ENCODE assay signal across 19 cellular contexts in genomic region chr22:44483878-44484277, GRCh38.
"Had no signal": no experiment of that assay in that cellular context is flagged by ENCODE, and none has a peak within 500 bp of the region (broad histone marks: within the 10 kb centered on the region; RNA-seq: fewer than 3 reads in every experiment).

No MANE protein-coding gene starts in this region.

- H3K36me3 Mint-ChIP-seq: activated naive CD4-positive, alpha-beta T cell treated with anti-CD3 and anti-CD28 coated beads, Interleukin-2, amount 50 U/mL, for 72 hours had no signal

- H3K36me3 ChIP-seq: adrenal gland, breast epithelium, gastrocnemius medialis, transverse colon, uterus had no signal

- H3K27ac ChIP-seq: adrenal gland, breast epithelium, coronary artery, gastrocnemius medialis, skin epidermis, suprapubic skin, transverse colon, uterus had no signal

- DNase-seq: activated CD4-positive, alpha-beta T cell treated with anti-CD3 and anti-CD28 coated beads, Interleukin-2, amount 50 U/mL, for 1 hour; activated gamma-delta T cell treated with Interleukin-2 at 50 U/mL for 16 hours; adrenal gland; gastrocnemius medialis; left ventricle myocardium superior; stimulated activated CD4-positive, alpha-beta T cell treated with anti-CD3 and anti-CD28 coated beads, Interleukin-15, amount 100 ng/mL, for 24 hours; stimulated activated CD4-positive, alpha-beta T cell treated with anti-CD3 and anti-CD28 coated beads, Interleukin-2, amount 100 ng/mL, for 48 hours; T1000; transverse colon; uterus had no signal

- H3K9me3 Mint-ChIP-seq: stimulated activated naive CD8-positive, alpha-beta T cell treated with anti-CD3 and anti-CD28 coated beads, Interleukin-15, Interleukin-2, amounts not matched to agents 100 ng/mL and 50 ng/mL, for 24 hours had no signal

- H3K9me3 ChIP-seq: adrenal gland, gastrocnemius medialis, suprapubic skin, transverse colon, uterus had no signal

- H3K27ac Mint-ChIP-seq: activated naive CD4-positive, alpha-beta T cell treated with anti-CD3 and anti-CD28 coated beads, Interleukin-2, amount 50 U/mL, for 72 hours; memory B cell; stimulated activated naive CD8-positive, alpha-beta T cell treated with anti-CD3 and anti-CD28 coated beads, Interleukin-15, Interleukin-2, amounts not matched to agents 100 ng/mL and 50 ng/mL, for 24 hours had no signal

- H3K4me3 ChIP-seq: adrenal gland, breast epithelium, coronary artery, gastrocnemius medialis, skin epidermis, suprapubic skin, transverse colon, uterus had no signal

- ATAC-seq: activated CD4-positive, CD25-positive, alpha-beta regulatory T cell treated with anti-CD3 and anti-CD28 coated beads, Interleukin-2, amount 50 U/mL, for 24 hours; activated naive CD4-positive, alpha-beta T cell treated with anti-CD3 and anti-CD28 coated beads, Interleukin-2, amount 50 U/mL, for 72 hours; gastrocnemius medialis; left ventricle myocardium superior had no signal

- H3K27me3 Mint-ChIP-seq: stimulated activated naive CD8-positive, alpha-beta T cell treated with anti-CD3 and anti-CD28 coated beads, Interleukin-15, Interleukin-2, amounts not matched to agents 100 ng/mL and 50 ng/mL, for 24 hours had no signal

- H3K4me3 Mint-ChIP-seq: memory B cell; neural crest cell; stimulated activated naive CD8-positive, alpha-beta T cell treated with anti-CD3 and anti-CD28 coated beads, Interleukin-15, Interleukin-2, amounts not matched to agents 100 ng/mL and 50 ng/mL, for 24 hours had no signal
